In genomic region chr5:86763914-86764313, GRCh38 we compare ENCODE assay signal across 22 cellular contexts.
"Had no signal": no experiment of that assay in that cellular context is flagged by ENCODE, and none has a peak within 500 bp of the region (broad histone marks: within the 10 kb centered on the region; RNA-seq: fewer than 3 reads in every experiment).

No MANE protein-coding gene starts in this region.

- H3K4me3 Mint-ChIP-seq: IgD-negative memory B cell had no signal

- H3K4me1 Mint-ChIP-seq: IgD-negative memory B cell had no signal

- H3K4me3 ChIP-seq: K562 had no signal

- H3K27ac Mint-ChIP-seq: IgD-negative memory B cell had no signal

- H3K4me2 ChIP-seq: KMS-11 had no signal

- H3K9ac ChIP-seq: KMS-11 had no signal

- H3K27ac ChIP-seq: KMS-11 had no signal

- DNase-seq: Kasumi-1, MM.1S, MV-4-11, NCI-H1092, NCI-H1105 treated with DMSO at 0.1 percent for 48 hours, NCI-H1417 treated with DMSO at 0.1 percent for 48 hours, NCI-H146, NCI-H1694 treated with DMSO at 0.1 percent for 48 hours, NCI-H1930, NCI-H2081, NCI-H2107, NCI-H226, NCI-H446, NCI-H510A, NCI-H524 treated with DMSO at 0.1 percent for 48 hours, NCI-H69, NCI-H774, Right ventricle myocardium superior, RPMI8226 had no signal
